ENCODE assay signal across 9 cellular contexts in the genomic region with DNA sequence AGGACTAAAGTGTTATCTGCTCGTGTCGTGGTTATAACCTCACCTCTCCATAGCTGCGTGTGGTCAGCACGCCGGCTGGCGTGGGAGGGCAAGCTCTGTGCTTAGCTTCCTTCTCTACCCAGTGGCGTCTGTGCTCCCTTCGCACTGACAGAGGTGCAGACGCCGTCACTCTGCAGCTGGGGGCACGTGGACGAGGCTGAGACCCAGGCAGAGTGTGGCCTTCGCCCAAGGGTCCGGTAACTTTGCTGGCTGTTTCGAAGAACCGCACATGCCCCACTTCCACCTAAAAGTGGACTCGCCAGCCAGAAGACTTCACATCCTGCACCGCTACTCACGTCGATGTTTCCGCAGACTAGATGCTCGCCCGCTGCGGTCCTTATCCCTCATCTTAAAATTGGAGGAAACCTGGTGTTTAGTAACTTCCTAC. TPM values are rescaled to one million over a fixed set of nuclear protein-coding genes. Genes with fewer than 3 reads are reported as not detected.
DNase-seq lines count a peak whose midpoint lies in the region; ATAC-seq and TF ChIP-seq lines count a peak whose summit lies in the region.
"Had no signal": no experiment of that assay in that cellular context is flagged by ENCODE, and none has a peak within 500 bp of the region (broad histone marks: within the 10 kb centered on the region; RNA-seq: fewer than 3 reads in every experiment).

No MANE protein-coding gene starts in this region.

- H3K27ac Mint-ChIP-seq in T-helper 17 cell (peak overlapping the region; percentile 39), natural killer cell (peak overlapping the region; percentile 63 to 67)

- H3K27me3 Mint-ChIP-seq in T-helper 17 cell (no peaks in the 10 kb centered on the region), natural killer cell (ENCODE audit: low read depth in 2 of 2) (no peaks in the 10 kb centered on the region)

- H3K4me1 ChIP-seq in testis = peaks cover 14% of the 10 kb centered on the region

- H3K36me3 Mint-ChIP-seq in T-helper 17 cell (ENCODE audit: low read depth) (no peaks in the 10 kb centered on the region), natural killer cell (no peaks in the 10 kb centered on the region)

- H3K4me3 Mint-ChIP-seq in T-helper 17 cell (no peak overlapping the region), natural killer cell (no peak overlapping the region)

- H3K4me1 Mint-ChIP-seq in T-helper 17 cell (no peaks in the 10 kb centered on the region), natural killer cell (peaks cover 5 to 8% of the 10 kb centered on the region in 2 donors)

- TF ChIP-seq CTCF in natural killer cell (IDR thresholded peaks at IDR 0.05) (no peak), testis (IDR thresholded peaks at IDR 0.05) (no peak)

- intact Hi-C loops in natural killer cell (cut with micrococcal nuclease) (no loop called here), testis (cut with DNase I; ENCODE audit: low total_unique reads) (no loop called here)

- no peaks in the 10 kb centered on the region for H3K36me3 ChIP-seq in testis (ENCODE audit: low read depth, missing control alignments)

- no peaks in the 10 kb centered on the region for H3K27me3 ChIP-seq in testis
- H3K27me3 ChIP-seq: neutrophil had no signal

- H3K9me3 Mint-ChIP-seq in natural killer cell = no peaks in the 10 kb centered on the region

- H3K4me3 ChIP-seq in testis = no peak overlapping the region

- WGBS in testis, 2 donors = 57 to 62% methylated on average over 24 of the region's 24 CpGs

- H3K9me3 ChIP-seq in T-helper 17 cell (ENCODE audit: control insufficient read depth, low read length, poor library complexity, severe bottlenecking) (no peaks in the 10 kb centered on the region), testis (no peaks in the 10 kb centered on the region)
- H3K9me3 ChIP-seq: neutrophil had no signal

- peak overlapping the region; percentile 66 to 89 for H3K27ac ChIP-seq in testis
- H3K27ac ChIP-seq: neutrophil had no signal

- no peak for TF ChIP-seq POLR2A in testis (IDR thresholded peaks at IDR 0.05)

- DNase-seq in T-helper 17 cell = no peak
- no peak for DNase-seq in natural killer cell
- DNase-seq in testis = no peak
- no peak for DNase-seq in SW 1271 (lab: John Stamatoyannopoulos, UW)
- DNase-seq in mucosa of gallbladder (ENCODE audit: low spot score) = no peak
- DNase-seq: NCI-H524 treated with DMSO at 0.1 percent for 48 hours had no signal

- no peak for ATAC-seq in T-helper 17 cell
- peak; percentile 9 for ATAC-seq in esophagus mucosa
- ATAC-seq in natural killer cell = peak in 1 of 3 donors; percentile 59
- no peak for ATAC-seq in GM18907 (IDR thresholded peaks at IDR 0.05; ENCODE audit: unreplicated experiment)

RNA-seq across cellular contexts. Expression of gene DYNC1H1, which starts 35.9 kb away (rescaled TPM):
- total RNA-seq in T-helper 17 cell (100 to 1,000 TPM; 318 to 366 TPM), esophagus mucosa (250 TPM), natural killer cell (100 to 1,000 TPM; 313 to 381 (median 349) TPM), testis (100 to 1,000 TPM; 538 to 691 TPM), mucosa of gallbladder (485 TPM)
- 313 TPM for polyA plus RNA-seq in testis (ENCODE audit: insufficient read depth, low read depth, low replicate concordance)
